ENCODE assay signal across 17 cellular contexts in the genomic region with DNA sequence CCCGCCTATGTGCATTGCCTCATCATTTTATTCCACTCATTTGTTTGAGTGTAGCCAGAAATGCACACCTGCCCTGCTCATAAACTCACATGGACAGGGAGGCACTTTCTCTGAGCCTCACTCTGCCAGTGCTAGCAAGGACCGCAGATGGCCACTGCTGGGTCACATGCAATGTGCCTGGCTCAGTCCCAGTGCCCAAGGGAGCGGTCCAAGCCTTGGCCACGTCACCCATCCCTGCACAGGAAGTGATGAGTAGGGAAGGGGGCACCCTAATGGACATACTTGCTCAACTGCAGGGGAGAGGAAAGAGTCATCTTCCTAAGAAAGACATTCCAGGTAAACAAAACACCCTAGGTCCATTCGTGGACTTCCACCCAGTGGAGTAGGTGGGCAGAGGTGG.
"Had no signal": no experiment of that assay in that cellular context is flagged by ENCODE, and none has a peak within 500 bp of the region (broad histone marks: within the 10 kb centered on the region; RNA-seq: fewer than 3 reads in every experiment).

No MANE protein-coding gene starts in this region.

- H3K27ac ChIP-seq: epithelial cell of prostate, esophagus squamous epithelium, gastroesophageal sphincter, ovary, right atrium auricular region, thyroid gland, vagina had no signal

- DNase-seq: cortex of kidney; effector memory CD4-positive, alpha-beta T cell; esophagus squamous epithelium; foreskin fibroblast; kidney; left cardiac atrium; left ventricle myocardium superior; natural killer cell; ovary; small intestine; stimulated activated CD4-positive, alpha-beta T cell treated with anti-CD3 and anti-CD28 coated beads, Interleukin-12 subunit alpha, Interleukin-12 subunit beta, amount 100 ng/mL, for 4 hours; stimulated activated naive CD4-positive, alpha-beta T cell treated with Interleukin-2 at 50 U/mL for 16 hours; thyroid gland had no signal

- H3K4me3 ChIP-seq: esophagus squamous epithelium, gastroesophageal sphincter, ovary, right atrium auricular region, thyroid gland, vagina had no signal

- ATAC-seq: gastroesophageal sphincter, left cardiac atrium, left ventricle myocardium superior, natural killer cell had no signal

- H3K27me3 ChIP-seq: ovary, right atrium auricular region, thyroid gland, vagina had no signal

- H3K36me3 ChIP-seq: esophagus squamous epithelium, gastroesophageal sphincter, ovary, right atrium auricular region, thyroid gland, vagina had no signal

- H3K4me1 ChIP-seq: esophagus squamous epithelium, gastroesophageal sphincter, right atrium auricular region, vagina had no signal

- H3K9me3 ChIP-seq: esophagus squamous epithelium, gastroesophageal sphincter, ovary, right atrium auricular region, thyroid gland, vagina had no signal
